10 cellular contexts compared by ENCODE assay signal in the genomic region with DNA sequence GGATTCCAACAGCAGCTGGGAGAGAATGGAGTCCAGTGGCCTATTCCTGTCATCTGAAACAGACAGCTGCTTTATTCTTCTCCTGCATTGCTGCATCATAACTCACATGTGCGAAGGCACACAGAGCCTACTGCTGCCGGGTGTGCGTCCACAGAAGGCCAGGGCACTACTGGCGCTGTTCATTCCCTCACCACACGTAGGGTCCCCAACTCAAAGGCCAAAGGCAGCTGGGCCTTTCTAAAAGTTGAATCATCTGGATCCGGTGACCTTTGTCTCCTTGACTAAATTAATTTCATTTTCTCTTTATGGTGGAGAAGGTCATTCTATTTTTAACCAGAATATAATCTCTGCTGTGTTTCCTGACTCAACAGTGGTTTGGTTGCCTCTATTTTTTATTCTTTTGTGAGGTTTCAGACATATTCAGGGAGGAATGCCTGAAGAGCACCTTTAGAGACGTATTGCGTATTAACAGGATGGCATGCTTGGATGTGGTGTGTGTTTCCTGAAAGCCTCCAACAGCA. TPM values are rescaled to one million over a fixed set of nuclear protein-coding genes. Genes with fewer than 3 reads are reported as not detected.
A peak's percentile ranks its signal among the peaks of the same experiment; 100 is the strongest.
DNase-seq lines count a peak whose midpoint lies in the region; ATAC-seq and TF ChIP-seq lines count a peak whose summit lies in the region.
"Had no signal": no experiment of that assay in that cellular context is flagged by ENCODE, and none has a peak within 500 bp of the region (broad histone marks: within the 10 kb centered on the region; RNA-seq: fewer than 3 reads in every experiment).

No MANE protein-coding gene starts in this region.

- H3K4me3 ChIP-seq in spleen = no peak overlapping the region
- H3K4me3 ChIP-seq: A549, HAP-1 had no signal

- ATAC-seq in HG02938 (IDR thresholded peaks at IDR 0.05; ENCODE audit: unreplicated experiment) = no peak
- ATAC-seq: A549 had no signal

- H3K9me3 Mint-ChIP-seq in T-helper 1 cell treated with Interleukin-12 subunit alpha and Interleukin-12 subunit beta and Interleukin-4 antibody, amounts not matched to agents 30 μg/mL and 1 μg/mL, for 36 hours = no peaks in the 10 kb centered on the region

- no peaks in the 10 kb centered on the region for H3K9me3 ChIP-seq in spleen
- H3K9me3 ChIP-seq: A549, HAP-1 had no signal

- intact Hi-C loops in spleen (cut with DNase I; ENCODE audit: low total_unique reads) = no loop called here

- peaks cover 31% of the 10 kb centered on the region for H3K36me3 Mint-ChIP-seq in T-helper 1 cell treated with Interleukin-12 subunit alpha and Interleukin-12 subunit beta and Interleukin-4 antibody, amounts not matched to agents 30 μg/mL and 1 μg/mL, for 36 hours (ENCODE audit: low read depth)

- H3K36me3 ChIP-seq in spleen = peaks cover 0 to 20% (median 4%) of the 10 kb centered on the region in 6 donors

- H3K27ac ChIP-seq in spleen = peak overlapping the region in 7 of 8 donors; percentile 22 to 77 (median 62)
- H3K27ac ChIP-seq: A549 had no signal

- H3K27me3 ChIP-seq in spleen (replicated peaks in 1 of 7) = no peaks in the 10 kb centered on the region

- DNase-seq in T-helper 1 cell = no peak
- DNase-seq in dermis microvascular lymphatic vessel endothelial cell (ENCODE audit: low read depth in 2 of 2) = peak; percentile 37 to 38
- no peak for DNase-seq in spleen
- no peak for DNase-seq in NCI-H1092 (lab: John Stamatoyannopoulos, UW)
- DNase-seq: activated CD8-positive, alpha-beta memory T cell treated with anti-CD3 and anti-CD28 coated beads, Interleukin-2, amount 50 U/mL, for 4 hours had no signal

- no peaks in the 10 kb centered on the region for H3K27me3 Mint-ChIP-seq in T-helper 1 cell treated with Interleukin-12 subunit alpha and Interleukin-12 subunit beta and Interleukin-4 antibody, amounts not matched to agents 30 μg/mL and 1 μg/mL, for 36 hours (ENCODE audit: low read depth)

- WGBS in spleen, 5 donors = 63 to 79% (median 67%) methylated on average over 8 of the region's 8 CpGs

- no peak for TF ChIP-seq POLR2A in spleen (IDR thresholded peaks at IDR 0.05)

- H3K27ac Mint-ChIP-seq in T-helper 1 cell treated with Interleukin-12 subunit alpha and Interleukin-12 subunit beta and Interleukin-4 antibody, amounts not matched to agents 30 μg/mL and 1 μg/mL, for 36 hours = peak overlapping the region; percentile 91

- peaks cover 3 to 54% (median 22%) of the 10 kb centered on the region in 6 donors for H3K4me1 ChIP-seq in spleen
- H3K4me1 ChIP-seq: A549 had no signal

- no peak for TF ChIP-seq CTCF in spleen (IDR thresholded peaks at IDR 0.05 in 8 of 11, conservative IDR thresholded peaks at IDR 0.05 in 3 of 11)

- peaks cover 52% of the 10 kb centered on the region for H3K4me1 Mint-ChIP-seq in T-helper 1 cell treated with Interleukin-12 subunit alpha and Interleukin-12 subunit beta and Interleukin-4 antibody, amounts not matched to agents 30 μg/mL and 1 μg/mL, for 36 hours (ENCODE audit: low read depth)

- H3K4me3 Mint-ChIP-seq in T-helper 1 cell treated with Interleukin-12 subunit alpha and Interleukin-12 subunit beta and Interleukin-4 antibody, amounts not matched to agents 30 μg/mL and 1 μg/mL, for 36 hours = peak overlapping the region; percentile 62

RNA-seq across cellular contexts. Expression of a gene that starts 10.8 kb away (rescaled TPM):
- total RNA-seq in dermis microvascular lymphatic vessel endothelial cell (6.6 and 8.1 TPM in 2 replicates), spleen (1 to 10 TPM; 2.1 to 7.6 (median 3.7) TPM)
- 1 to 10 TPM; 8.5 to 9.5 (median 9.0) TPM for polyA plus RNA-seq in spleen

RNA-seq across cellular contexts. Expression of a gene that starts 19.8 kb away (rescaled TPM):
- total RNA-seq in dermis microvascular lymphatic vessel endothelial cell (3.1 and 5.1 TPM in 2 replicates), spleen (1 to 10 TPM; 1.1 to 3.2 (median 2.3) TPM)
- 1 to 10 TPM in 1 of 3 donors, under 1 TPM in 2; 0.33 to 1.3 (median 0.99) TPM for polyA plus RNA-seq in spleen

RNA-seq across cellular contexts. Expression of a gene that starts 24.7 kb away (rescaled TPM):
- total RNA-seq in dermis microvascular lymphatic vessel endothelial cell (5.9 TPM in 2 replicates), spleen (10 to 100 TPM in 1 of 7 donors, 1 to 10 TPM in 6; 4.0 to 10.8 (median 7.8) TPM)
- 1 to 10 TPM; 1.3 to 7.1 (median 4.5) TPM for polyA plus RNA-seq in spleen

RNA-seq across cellular contexts. Expression of a gene that starts 24.9 kb away (rescaled TPM):
- total RNA-seq in dermis microvascular lymphatic vessel endothelial cell (0.13 TPM in 1 of 2 replicates, not detected in the other), spleen (100 to 1,000 TPM in 3 of 7 donors, 10 to 100 TPM in 4; 72.6 to 273 (median 97.8) TPM)
- polyA plus RNA-seq in spleen = 100 to 1,000 TPM; 114 to 179 (median 144) TPM

RNA-seq across cellular contexts. Expression of a gene that starts 31.6 kb away (rescaled TPM):
- total RNA-seq in dermis microvascular lymphatic vessel endothelial cell (under 0.01 TPM in 1 of 2 replicates, not detected in the other), spleen (1 to 10 TPM in 4 of 7 donors, under 1 TPM in 2, not detected in 1; 0.28 to 2.4 (median 1.6) TPM)
- 1 to 10 TPM in 1 of 3 donors, under 1 TPM in 2; 0.87 to 1.2 (median 0.89) TPM for polyA plus RNA-seq in spleen
- total RNA-seq: subcutaneous adipose tissue had no signal

Comparison
In these comparisons a context has a peak if more than half of its experiments do, and no peak if none do; other contexts are left out.
1. DNase-seq: peak in dermis microvascular lymphatic vessel endothelial cell (2 of 2); none in T-helper 1 cell (0 of 5), spleen (single experiment) and NCI-H1092 (single experiment).